ENCODE assay signal across 1 cellular context in the genomic region with DNA sequence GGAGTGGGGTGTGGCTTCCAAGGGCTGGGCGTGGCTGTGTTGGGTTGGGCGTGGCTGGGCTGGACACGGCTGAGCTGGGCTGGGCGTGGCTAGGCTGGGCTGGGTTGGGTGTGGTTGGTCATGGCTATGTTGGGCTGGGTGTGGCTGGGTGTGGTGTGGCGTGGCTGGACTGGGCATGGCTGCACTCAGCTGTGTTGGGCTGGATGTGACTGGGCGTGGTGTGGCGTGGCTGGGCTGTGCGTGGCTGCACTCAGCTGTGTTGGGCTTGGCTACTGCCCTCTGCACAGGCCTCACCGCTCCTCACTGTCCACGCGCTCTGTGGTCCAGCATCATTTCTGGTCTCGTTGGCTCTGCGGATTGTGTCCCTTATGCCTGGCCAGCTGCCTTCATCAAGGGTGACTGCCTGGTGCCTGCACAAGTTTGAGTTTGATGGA.
A peak's percentile ranks its signal among the peaks of the same experiment; 100 is the strongest.
TF ChIP-seq lines count a peak whose summit lies in the region.

No MANE protein-coding gene starts in this region.

TF ChIP-seq in K562, 482 proteins besides CTCF, POLR2A, EP300 and RAD21 (continued from another document and continues in another):
- TF ChIP-seq MEF2A (IDR thresholded peaks at IDR 0.05; ENCODE audit: control insufficient read depth, low read depth, low read length) (no peak), PPARD (CRISPR knock-in tag; IDR thresholded peaks at IDR 0.05) (no peak), MAFK (IDR thresholded peaks at IDR 0.05; ENCODE audit: low read length) (no peak), NR1H2 (CRISPR knock-in tag; IDR thresholded peaks at IDR 0.05) (no peak; the same call in 1 of the 2 replicates), ZNF347 (CRISPR knock-in tag; IDR thresholded peaks at IDR 0.05; ENCODE audit: low read depth) (no peak), MAZ (CRISPR knock-in tag; conservative IDR thresholded peaks at IDR 0.05 in 1 of 2, IDR thresholded peaks at IDR 0.05 in 1 of 2) (no peak), TCF3 (CRISPR knock-in tag; IDR thresholded peaks at IDR 0.05) (peak; percentile 35; the same call in 1 of the 2 replicates), HDAC1 (IDR thresholded peaks at IDR 0.05) (peak in 1 of 2 experiments; percentile 90; a peak in 2 of 4 replicates), FOXP1 (CRISPR knock-in tag; IDR thresholded peaks at IDR 0.05) (no peak), SAP30 (IDR thresholded peaks at IDR 0.05; ENCODE audit: borderline replicate concordance, insufficient read depth, low read depth, low read length, poor library complexity, severe bottlenecking) (peak; percentile 43), LEF1 (IDR thresholded peaks at IDR 0.05) (0 out of 2 replicates have a peak, but pooled peaks have one; percentile 24), RBM39 (optimal IDR thresholded peaks at IDR 0.05; ENCODE audit: low read depth, low read length) (no peak), ESRRA (IDR thresholded peaks at IDR 0.05; ENCODE audit: borderline replicate concordance, low read depth) (peak; percentile 40; the same call in 1 of the 2 replicates), TAF9B (IDR thresholded peaks at IDR 0.05; ENCODE audit: partially characterized antibody) (peak; percentile 88), ZNF224 (CRISPR knock-in tag; IDR thresholded peaks at IDR 0.05) (no peak), CBX3 (IDR thresholded peaks at IDR 0.05; ENCODE audit: borderline replicate concordance in 1 of 2, low read length in 2 of 2) (peak in 1 of 2 experiments; percentile 33; a peak in 1 of 3 replicates), ARID2 (IDR thresholded peaks at IDR 0.05) (no peak), GABPB2 (CRISPR knock-in tag; conservative IDR thresholded peaks at IDR 0.05) (no peak), HCFC1 (IDR thresholded peaks at IDR 0.05; ENCODE audit: low read depth, low read length) (no peak)
- TF ChIP-seq, protein P1, sequence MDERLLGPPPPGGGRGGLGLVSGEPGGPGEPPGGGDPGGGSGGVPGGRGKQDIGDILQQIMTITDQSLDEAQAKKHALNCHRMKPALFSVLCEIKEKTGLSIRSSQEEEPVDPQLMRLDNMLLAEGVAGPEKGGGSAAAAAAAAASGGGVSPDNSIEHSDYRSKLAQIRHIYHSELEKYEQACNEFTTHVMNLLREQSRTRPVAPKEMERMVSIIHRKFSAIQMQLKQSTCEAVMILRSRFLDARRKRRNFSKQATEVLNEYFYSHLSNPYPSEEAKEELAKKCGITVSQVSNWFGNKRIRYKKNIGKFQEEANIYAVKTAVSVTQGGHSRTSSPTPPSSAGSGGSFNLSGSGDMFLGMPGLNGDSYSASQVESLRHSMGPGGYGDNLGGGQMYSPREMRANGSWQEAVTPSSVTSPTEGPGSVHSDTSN (CRISPR knock-in tag; IDR thresholded peaks at IDR 0.05; ENCODE audit: low read depth) = no peak
- TF ChIP-seq, protein P1 (tag; conservative IDR thresholded peaks at IDR 0.05; ENCODE audit: low read depth) = no peak
- TF ChIP-seq, protein P2, sequence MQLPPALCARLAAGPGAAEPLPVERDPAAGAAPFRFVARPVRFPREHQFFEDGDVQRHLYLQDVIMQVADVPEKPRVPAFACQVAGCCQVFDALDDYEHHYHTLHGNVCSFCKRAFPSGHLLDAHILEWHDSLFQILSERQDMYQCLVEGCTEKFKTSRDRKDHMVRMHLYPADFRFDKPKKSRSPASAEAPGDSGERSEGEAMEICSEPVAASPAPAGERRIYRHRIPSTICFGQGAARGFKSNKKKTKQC (CRISPR knock-in tag; IDR thresholded peaks at IDR 0.05) = peak; percentile 53; the same call in 1 of the 2 replicates
- TF ChIP-seq, protein P3, sequence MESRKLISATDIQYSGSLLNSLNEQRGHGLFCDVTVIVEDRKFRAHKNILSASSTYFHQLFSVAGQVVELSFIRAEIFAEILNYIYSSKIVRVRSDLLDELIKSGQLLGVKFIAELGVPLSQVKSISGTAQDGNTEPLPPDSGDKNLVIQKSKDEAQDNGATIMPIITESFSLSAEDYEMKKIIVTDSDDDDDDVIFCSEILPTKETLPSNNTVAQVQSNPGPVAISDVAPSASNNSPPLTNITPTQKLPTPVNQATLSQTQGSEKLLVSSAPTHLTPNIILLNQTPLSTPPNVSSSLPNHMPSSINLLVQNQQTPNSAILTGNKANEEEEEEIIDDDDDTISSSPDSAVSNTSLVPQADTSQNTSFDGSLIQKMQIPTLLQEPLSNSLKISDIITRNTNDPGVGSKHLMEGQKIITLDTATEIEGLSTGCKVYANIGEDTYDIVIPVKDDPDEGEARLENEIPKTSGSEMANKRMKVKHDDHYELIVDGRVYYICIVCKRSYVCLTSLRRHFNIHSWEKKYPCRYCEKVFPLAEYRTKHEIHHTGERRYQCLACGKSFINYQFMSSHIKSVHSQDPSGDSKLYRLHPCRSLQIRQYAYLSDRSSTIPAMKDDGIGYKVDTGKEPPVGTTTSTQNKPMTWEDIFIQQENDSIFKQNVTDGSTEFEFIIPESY (CRISPR knock-in tag; IDR thresholded peaks at IDR 0.05) = no peak
- TF ChIP-seq, protein P4, sequence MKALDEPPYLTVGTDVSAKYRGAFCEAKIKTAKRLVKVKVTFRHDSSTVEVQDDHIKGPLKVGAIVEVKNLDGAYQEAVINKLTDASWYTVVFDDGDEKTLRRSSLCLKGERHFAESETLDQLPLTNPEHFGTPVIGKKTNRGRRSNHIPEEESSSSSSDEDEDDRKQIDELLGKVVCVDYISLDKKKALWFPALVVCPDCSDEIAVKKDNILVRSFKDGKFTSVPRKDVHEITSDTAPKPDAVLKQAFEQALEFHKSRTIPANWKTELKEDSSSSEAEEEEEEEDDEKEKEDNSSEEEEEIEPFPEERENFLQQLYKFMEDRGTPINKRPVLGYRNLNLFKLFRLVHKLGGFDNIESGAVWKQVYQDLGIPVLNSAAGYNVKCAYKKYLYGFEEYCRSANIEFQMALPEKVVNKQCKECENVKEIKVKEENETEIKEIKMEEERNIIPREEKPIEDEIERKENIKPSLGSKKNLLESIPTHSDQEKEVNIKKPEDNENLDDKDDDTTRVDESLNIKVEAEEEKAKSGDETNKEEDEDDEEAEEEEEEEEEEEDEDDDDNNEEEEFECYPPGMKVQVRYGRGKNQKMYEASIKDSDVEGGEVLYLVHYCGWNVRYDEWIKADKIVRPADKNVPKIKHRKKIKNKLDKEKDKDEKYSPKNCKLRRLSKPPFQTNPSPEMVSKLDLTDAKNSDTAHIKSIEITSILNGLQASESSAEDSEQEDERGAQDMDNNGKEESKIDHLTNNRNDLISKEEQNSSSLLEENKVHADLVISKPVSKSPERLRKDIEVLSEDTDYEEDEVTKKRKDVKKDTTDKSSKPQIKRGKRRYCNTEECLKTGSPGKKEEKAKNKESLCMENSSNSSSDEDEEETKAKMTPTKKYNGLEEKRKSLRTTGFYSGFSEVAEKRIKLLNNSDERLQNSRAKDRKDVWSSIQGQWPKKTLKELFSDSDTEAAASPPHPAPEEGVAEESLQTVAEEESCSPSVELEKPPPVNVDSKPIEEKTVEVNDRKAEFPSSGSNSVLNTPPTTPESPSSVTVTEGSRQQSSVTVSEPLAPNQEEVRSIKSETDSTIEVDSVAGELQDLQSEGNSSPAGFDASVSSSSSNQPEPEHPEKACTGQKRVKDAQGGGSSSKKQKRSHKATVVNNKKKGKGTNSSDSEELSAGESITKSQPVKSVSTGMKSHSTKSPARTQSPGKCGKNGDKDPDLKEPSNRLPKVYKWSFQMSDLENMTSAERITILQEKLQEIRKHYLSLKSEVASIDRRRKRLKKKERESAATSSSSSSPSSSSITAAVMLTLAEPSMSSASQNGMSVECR (CRISPR knock-in tag; IDR thresholded peaks at IDR 0.05) = peak; percentile 76
- TF ChIP-seq, protein P5, sequence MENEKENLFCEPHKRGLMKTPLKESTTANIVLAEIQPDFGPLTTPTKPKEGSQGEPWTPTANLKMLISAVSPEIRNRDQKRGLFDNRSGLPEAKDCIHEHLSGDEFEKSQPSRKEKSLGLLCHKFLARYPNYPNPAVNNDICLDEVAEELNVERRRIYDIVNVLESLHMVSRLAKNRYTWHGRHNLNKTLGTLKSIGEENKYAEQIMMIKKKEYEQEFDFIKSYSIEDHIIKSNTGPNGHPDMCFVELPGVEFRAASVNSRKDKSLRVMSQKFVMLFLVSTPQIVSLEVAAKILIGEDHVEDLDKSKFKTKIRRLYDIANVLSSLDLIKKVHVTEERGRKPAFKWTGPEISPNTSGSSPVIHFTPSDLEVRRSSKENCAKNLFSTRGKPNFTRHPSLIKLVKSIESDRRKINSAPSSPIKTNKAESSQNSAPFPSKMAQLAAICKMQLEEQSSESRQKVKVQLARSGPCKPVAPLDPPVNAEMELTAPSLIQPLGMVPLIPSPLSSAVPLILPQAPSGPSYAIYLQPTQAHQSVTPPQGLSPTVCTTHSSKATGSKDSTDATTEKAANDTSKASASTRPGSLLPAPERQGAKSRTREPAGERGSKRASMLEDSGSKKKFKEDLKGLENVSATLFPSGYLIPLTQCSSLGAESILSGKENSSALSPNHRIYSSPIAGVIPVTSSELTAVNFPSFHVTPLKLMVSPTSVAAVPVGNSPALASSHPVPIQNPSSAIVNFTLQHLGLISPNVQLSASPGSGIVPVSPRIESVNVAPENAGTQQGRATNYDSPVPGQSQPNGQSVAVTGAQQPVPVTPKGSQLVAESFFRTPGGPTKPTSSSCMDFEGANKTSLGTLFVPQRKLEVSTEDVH (IDR thresholded peaks at IDR 0.05; ENCODE audit: low read depth, partially characterized antibody) = no peak
- TF ChIP-seq, protein P6, sequence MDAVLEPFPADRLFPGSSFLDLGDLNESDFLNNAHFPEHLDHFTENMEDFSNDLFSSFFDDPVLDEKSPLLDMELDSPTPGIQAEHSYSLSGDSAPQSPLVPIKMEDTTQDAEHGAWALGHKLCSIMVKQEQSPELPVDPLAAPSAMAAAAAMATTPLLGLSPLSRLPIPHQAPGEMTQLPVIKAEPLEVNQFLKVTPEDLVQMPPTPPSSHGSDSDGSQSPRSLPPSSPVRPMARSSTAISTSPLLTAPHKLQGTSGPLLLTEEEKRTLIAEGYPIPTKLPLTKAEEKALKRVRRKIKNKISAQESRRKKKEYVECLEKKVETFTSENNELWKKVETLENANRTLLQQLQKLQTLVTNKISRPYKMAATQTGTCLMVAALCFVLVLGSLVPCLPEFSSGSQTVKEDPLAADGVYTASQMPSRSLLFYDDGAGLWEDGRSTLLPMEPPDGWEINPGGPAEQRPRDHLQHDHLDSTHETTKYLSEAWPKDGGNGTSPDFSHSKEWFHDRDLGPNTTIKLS (IDR thresholded peaks at IDR 0.05; ENCODE audit: borderline replicate concordance, low read depth) = peak; percentile 45; the same call in 1 of the 2 replicates
